ENCODE assay signal across 9 cellular contexts in the genomic region with DNA sequence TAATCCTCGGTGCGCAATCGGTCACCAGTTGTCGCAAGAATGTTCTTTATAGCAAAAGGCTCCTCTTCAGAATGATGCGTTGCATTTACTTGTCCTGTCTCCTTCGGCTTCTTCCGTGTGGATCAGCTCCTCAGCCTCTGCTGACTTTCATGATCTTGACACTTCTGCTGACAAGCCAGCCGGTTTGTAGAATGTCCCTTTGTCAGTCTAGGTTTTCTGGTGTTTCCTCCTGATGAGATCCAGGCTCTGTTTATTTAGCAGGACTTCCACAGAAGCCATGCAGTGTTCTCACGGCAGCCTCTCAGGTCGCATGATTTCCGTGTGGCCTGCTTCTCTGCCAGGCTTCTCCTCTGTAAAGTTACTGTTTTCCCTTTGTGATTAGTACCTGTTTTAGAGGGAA.
DNase-seq lines count a peak whose midpoint lies in the region; ATAC-seq and TF ChIP-seq lines count a peak whose summit lies in the region.
"Had no signal": no experiment of that assay in that cellular context is flagged by ENCODE, and none has a peak within 500 bp of the region (broad histone marks: within the 10 kb centered on the region; RNA-seq: fewer than 3 reads in every experiment).

No MANE protein-coding gene starts in this region.

- peaks cover 19 to 35% (median 28%) of the 10 kb centered on the region in 10 experiments for H3K4me1 ChIP-seq in BLaER1 treated with 17β-estradiol and CSF1 and Interleukin-3, amounts not matched to agents 10 nM and 100 nM

- no peaks in the 10 kb centered on the region for H3K36me3 ChIP-seq in BLaER1 treated with 17β-estradiol and CSF1 and Interleukin-3, amounts not matched to agents 10 nM and 100 nM
- H3K36me3 ChIP-seq in neural cell (ENCODE audit: insufficient read depth, low read length), result no peaks in the 10 kb centered on the region

- peak overlapping the region in 4 of 11 experiments; percentile 84 to 94 (median 89); a peak in 7 of 22 replicates for H3K9ac ChIP-seq in BLaER1 treated with 17β-estradiol and CSF1 and Interleukin-3, amounts not matched to agents 10 nM and 100 nM
- H3K9ac ChIP-seq in neural cell (ENCODE audit: low read length), result no peak overlapping the region

- peak overlapping the region; percentile 60 to 93 (median 86); a peak in 19 of 22 replicates for H3K4me2 ChIP-seq in BLaER1 treated with 17β-estradiol and CSF1 and Interleukin-3, amounts not matched to agents 10 nM and 100 nM
- no peak overlapping the region for H3K4me2 ChIP-seq in neural cell (ENCODE audit: low read length)

- H3K4me3 ChIP-seq in BLaER1 treated with 17β-estradiol and CSF1 and Interleukin-3, amounts not matched to agents 10 nM and 100 nM, result peak overlapping the region in 6 of 10 experiments; percentile 59 to 78 (median 72); a peak in 8 of 20 replicates
- H3K4me3 ChIP-seq in LNCaP clone FGC (ENCODE audit: low read depth, low read length), result peak overlapping the region; percentile 56
- peak overlapping the region; percentile 79 for H3K4me3 ChIP-seq in neural cell (ENCODE audit: low read length)

- peaks cover 0 to 15% (median 11%) of the 10 kb centered on the region in 11 experiments; a peak in 18 of 22 replicates for H3K9me3 ChIP-seq in BLaER1 treated with 17β-estradiol and CSF1 and Interleukin-3, amounts not matched to agents 10 nM and 100 nM (replicated peaks in 1 of 11)
- no peaks in the 10 kb centered on the region for H3K9me3 ChIP-seq in neural cell (ENCODE audit: low read length)

- H3K9me2 ChIP-seq in neural cell (ENCODE audit: insufficient read depth, low read length), result no peaks in the 10 kb centered on the region

- H2AFZ ChIP-seq in neural cell (ENCODE audit: low read depth, low read length), result no peak overlapping the region

- no peak for ATAC-seq in esophagus mucosa

- no peaks in the 10 kb centered on the region for H3K27me3 ChIP-seq in BLaER1 treated with 17β-estradiol and CSF1 and Interleukin-3, amounts not matched to agents 10 nM and 100 nM
- no peaks in the 10 kb centered on the region for H3K27me3 ChIP-seq in neural cell (ENCODE audit: insufficient read depth, low read depth, low read length)

- no peak overlapping the region for H3K27ac ChIP-seq in BLaER1 treated with 17β-estradiol and CSF1 and Interleukin-3, amounts not matched to agents 10 nM and 100 nM
- no peak overlapping the region for H3K27ac ChIP-seq in neural cell (ENCODE audit: low read length)

- no peak for DNase-seq in LNCaP clone FGC (ENCODE audit: low read depth)
- DNase-seq in cerebellar cortex (ENCODE audit: low spot score), result peak; percentile 8
- DNase-seq in activated effector memory CD4-positive, alpha-beta T cell treated with Interleukin-2 at 50 U/mL for 16 hours, result no peak
- DNase-seq in NCI-H2107 treated with DMSO at 0.1 percent for 48 hours (lab: John Stamatoyannopoulos, UW; ENCODE audit: unreplicated experiment), result no peak
- DNase-seq in NCI-H128 (lab: John Stamatoyannopoulos, UW; ENCODE audit: unreplicated experiment), result no peak
- DNase-seq: SHP77 treated with DMSO at 0.1 percent for 48 hours had no signal

- TF ChIP-seq RAD21 in neural cell (conservative IDR thresholded peaks at IDR 0.05), result no peak

- no peak for TF ChIP-seq CTCF in LNCaP clone FGC (IDR thresholded peaks at IDR 0.05; ENCODE audit: control insufficient read depth, extremely low read depth, insufficient read depth)
- no peak for TF ChIP-seq CTCF in neural cell (IDR thresholded peaks at IDR 0.05; ENCODE audit: poor library complexity, severe bottlenecking)

- H3K79me2 ChIP-seq in neural cell (replicated peaks; ENCODE audit: insufficient read depth, low read length), result no peaks in the 10 kb centered on the region

- no peaks in the 10 kb centered on the region for H4K20me1 ChIP-seq in BLaER1 treated with 17β-estradiol and CSF1 and Interleukin-3, amounts not matched to agents 10 nM and 100 nM
- no peaks in the 10 kb centered on the region for H4K20me1 ChIP-seq in neural cell (ENCODE audit: insufficient read depth)

- no peaks in the 10 kb centered on the region for H3F3A ChIP-seq in neural cell (ENCODE audit: insufficient read depth, low read length, poor library complexity, severe bottlenecking)

- TF ChIP-seq EP300 in neural cell (conservative IDR thresholded peaks at IDR 0.05; ENCODE audit: poor library complexity, severe bottlenecking), result no peak

TF ChIP-seq in neural cell, 6 proteins besides CTCF, POLR2A, EP300 and RAD21:
- TF ChIP-seq, protein P1, sequence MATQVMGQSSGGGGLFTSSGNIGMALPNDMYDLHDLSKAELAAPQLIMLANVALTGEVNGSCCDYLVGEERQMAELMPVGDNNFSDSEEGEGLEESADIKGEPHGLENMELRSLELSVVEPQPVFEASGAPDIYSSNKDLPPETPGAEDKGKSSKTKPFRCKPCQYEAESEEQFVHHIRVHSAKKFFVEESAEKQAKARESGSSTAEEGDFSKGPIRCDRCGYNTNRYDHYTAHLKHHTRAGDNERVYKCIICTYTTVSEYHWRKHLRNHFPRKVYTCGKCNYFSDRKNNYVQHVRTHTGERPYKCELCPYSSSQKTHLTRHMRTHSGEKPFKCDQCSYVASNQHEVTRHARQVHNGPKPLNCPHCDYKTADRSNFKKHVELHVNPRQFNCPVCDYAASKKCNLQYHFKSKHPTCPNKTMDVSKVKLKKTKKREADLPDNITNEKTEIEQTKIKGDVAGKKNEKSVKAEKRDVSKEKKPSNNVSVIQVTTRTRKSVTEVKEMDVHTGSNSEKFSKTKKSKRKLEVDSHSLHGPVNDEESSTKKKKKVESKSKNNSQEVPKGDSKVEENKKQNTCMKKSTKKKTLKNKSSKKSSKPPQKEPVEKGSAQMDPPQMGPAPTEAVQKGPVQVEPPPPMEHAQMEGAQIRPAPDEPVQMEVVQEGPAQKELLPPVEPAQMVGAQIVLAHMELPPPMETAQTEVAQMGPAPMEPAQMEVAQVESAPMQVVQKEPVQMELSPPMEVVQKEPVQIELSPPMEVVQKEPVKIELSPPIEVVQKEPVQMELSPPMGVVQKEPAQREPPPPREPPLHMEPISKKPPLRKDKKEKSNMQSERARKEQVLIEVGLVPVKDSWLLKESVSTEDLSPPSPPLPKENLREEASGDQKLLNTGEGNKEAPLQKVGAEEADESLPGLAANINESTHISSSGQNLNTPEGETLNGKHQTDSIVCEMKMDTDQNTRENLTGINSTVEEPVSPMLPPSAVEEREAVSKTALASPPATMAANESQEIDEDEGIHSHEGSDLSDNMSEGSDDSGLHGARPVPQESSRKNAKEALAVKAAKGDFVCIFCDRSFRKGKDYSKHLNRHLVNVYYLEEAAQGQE (IDR thresholded peaks at IDR 0.05; ENCODE audit: borderline replicate concordance), result no peak
- TF ChIP-seq TAF1 (IDR thresholded peaks at IDR 0.05; ENCODE audit: low read depth) (no peak), POLR2AphosphoS5 (IDR thresholded peaks at IDR 0.05) (no peak), SMC3 (conservative IDR thresholded peaks at IDR 0.05; ENCODE audit: poor library complexity) (no peak), MXI1 (conservative IDR thresholded peaks at IDR 0.05; ENCODE audit: poor library complexity, severe bottlenecking) (no peak), EZH2 (IDR thresholded peaks at IDR 0.05; ENCODE audit: borderline replicate concordance, insufficient read depth, low read length, poor library complexity, severe bottlenecking) (no peak)
